11 cellular contexts compared by ENCODE assay signal in genomic region chr21:32094792-32095191, GRCh38.
A peak's percentile ranks its signal among the peaks of the same experiment; 100 is the strongest.
DNase-seq lines count a peak whose midpoint lies in the region; ATAC-seq and TF ChIP-seq lines count a peak whose summit lies in the region.
"Had no signal": no experiment of that assay in that cellular context is flagged by ENCODE, and none has a peak within 500 bp of the region (broad histone marks: within the 10 kb centered on the region; RNA-seq: fewer than 3 reads in every experiment).

No MANE protein-coding gene starts in this region.

- no peak overlapping the region for H3K4me3 ChIP-seq in A673 (ENCODE audit: low read depth, low read length, poor library complexity, severe bottlenecking)
- no peak overlapping the region for H3K4me3 ChIP-seq in WERI-Rb-1 (ENCODE audit: low read depth, low read length)
- H3K4me3 ChIP-seq: cardiac muscle cell had no signal

- H3K36me3 Mint-ChIP-seq in nephron progenitor cell (ENCODE audit: low read depth): peaks cover 5% of the 10 kb centered on the region

- H3K9me3 ChIP-seq in A673 (ENCODE audit: low read depth, low read length, poor library complexity, severe bottlenecking) (no peaks in the 10 kb centered on the region), WERI-Rb-1 (ENCODE audit: severe bottlenecking) (no peaks in the 10 kb centered on the region)

- DNase-seq in A673 (ENCODE audit: low spot score): peak; percentile 28
- peak; percentile 26 for DNase-seq in ELR (ENCODE audit: low read depth)
- DNase-seq in SK-MEL-5 (ENCODE audit: low read depth, low spot score): peak; percentile 43
- peak; percentile 13 for DNase-seq in hepatic stellate cell (ENCODE audit: low spot score)
- DNase-seq in NCI-H1092 treated with DMSO at 0.1 percent for 48 hours (lab: John Stamatoyannopoulos, UW): no peak
- no peak for DNase-seq in WERI-Rb-1
- no peak for DNase-seq in nephron progenitor cell
- DNase-seq: activated naive CD4-positive, alpha-beta T cell had no signal

- H3K27ac ChIP-seq in A673 (ENCODE audit: low read depth, low read length, poor library complexity, severe bottlenecking): no peak overlapping the region
- no peak overlapping the region for H3K27ac ChIP-seq in WERI-Rb-1
- H3K27ac ChIP-seq: cardiac muscle cell had no signal

- H3K27me3 ChIP-seq in A673 (replicated peaks; ENCODE audit: insufficient read depth, low read depth, low read length, poor library complexity): peaks cover 5% of the 10 kb centered on the region
- H3K27me3 ChIP-seq in WERI-Rb-1 (ENCODE audit: insufficient read depth, low read depth, severe bottlenecking): no peaks in the 10 kb centered on the region
- H3K27me3 ChIP-seq: cardiac muscle cell had no signal

- no peaks in the 10 kb centered on the region for H3K4me1 ChIP-seq in A673 (ENCODE audit: insufficient read depth, low read length, poor library complexity, severe bottlenecking)

- no peak overlapping the region for H3K4me3 Mint-ChIP-seq in nephron progenitor cell

- H3K27ac Mint-ChIP-seq in nephron progenitor cell: no peak overlapping the region

- H3K27me3 Mint-ChIP-seq in nephron progenitor cell (ENCODE audit: low read depth, poor library complexity): peaks cover 6% of the 10 kb centered on the region

- in situ Hi-C loops in SK-MEL-5 (cut with HindIII; ENCODE audit: low pct_unique_long_range_greater_than_20kb, low sequenced_read_pairs): no loop called here

- H3K36me3 ChIP-seq in A673 (ENCODE audit: insufficient read depth, low read length, poor library complexity, severe bottlenecking): no peaks in the 10 kb centered on the region
- H3K36me3 ChIP-seq in WERI-Rb-1: no peaks in the 10 kb centered on the region
- H3K36me3 ChIP-seq: cardiac muscle cell had no signal

- POLR2A ChIA-PET in A673 (lab: Charles Lee; ENCODE audit: low non-redundant PET): no interaction called here

- no peak for TF ChIP-seq CTCF in A673 (conservative IDR thresholded peaks at IDR 0.05; ENCODE audit: low read depth, low read length)
- TF ChIP-seq CTCF in WERI-Rb-1 (IDR thresholded peaks at IDR 0.05; ENCODE audit: low read depth, low read length): no peak
- no peak for TF ChIP-seq CTCF in nephron progenitor cell (IDR thresholded peaks at IDR 0.05)

- peaks cover 16% of the 10 kb centered on the region for H3K9me3 Mint-ChIP-seq in nephron progenitor cell

- intact Hi-C loops in A673 (cut with micrococcal nuclease; ENCODE audit: unreplicated experiment): no loop called here

- no peak for ATAC-seq in GM21576 (IDR thresholded peaks at IDR 0.05; ENCODE audit: unreplicated experiment)
- ATAC-seq: Panc1 had no signal

- peaks cover 17% of the 10 kb centered on the region for H3K4me1 Mint-ChIP-seq in nephron progenitor cell

- BruUV-seq in A673 (replicated peaks; lab: Mats Ljungman, UMichigan): no TSS peak

- CTCF ChIA-PET in A673 (lab: Charles Lee): no interaction called here

Comparison
In these comparisons a context has a peak if more than half of its experiments do, and no peak if none do; other contexts are left out.
1. DNase-seq: peak in A673 (single experiment), ELR (single experiment), SK-MEL-5 (single experiment) and hepatic stellate cell (single experiment); none in NCI-H1092 treated with DMSO at 0.1 percent for 48 hours (single experiment), WERI-Rb-1 (single experiment) and nephron progenitor cell (single experiment).